Comparison of ENCODE assay signal across 18 cellular contexts in the genomic region with DNA sequence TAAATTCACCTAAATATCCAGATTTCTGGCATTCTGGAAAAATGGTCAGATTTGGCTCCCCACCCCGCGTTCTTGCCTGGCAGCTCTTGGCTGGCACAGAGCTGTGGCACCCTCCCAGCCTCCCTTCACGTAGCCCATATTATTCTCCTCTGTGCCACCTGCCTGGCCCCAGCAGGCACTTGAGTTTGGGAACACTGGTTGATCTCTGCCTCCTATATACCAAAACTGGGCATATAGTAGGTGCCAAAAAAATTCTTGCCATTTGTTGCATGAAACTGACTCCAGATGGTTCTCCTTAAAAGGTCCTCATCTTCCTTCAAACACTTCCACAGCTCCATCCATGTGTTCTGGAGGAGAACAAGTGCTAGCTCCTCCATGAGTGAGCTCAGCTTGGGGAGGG.
"Had no signal": no experiment of that assay in that cellular context is flagged by ENCODE, and none has a peak within 500 bp of the region (broad histone marks: within the 10 kb centered on the region; RNA-seq: fewer than 3 reads in every experiment).

No MANE protein-coding gene starts in this region.

- ATAC-seq: foreskin keratinocyte; gastroesophageal sphincter; heart left ventricle; left cardiac atrium; left lung; left ventricle myocardium superior; lower lobe of right lung; mucosa of descending colon; naive thymus-derived CD8-positive, alpha-beta T cell had no signal

- H3K4me3 Mint-ChIP-seq: immature natural killer cell; mesothelial cell of epicardium; naive B cell; naive thymus-derived CD8-positive, alpha-beta T cell had no signal

- H3K27me3 Mint-ChIP-seq: naive thymus-derived CD8-positive, alpha-beta T cell had no signal

- H3K4me1 Mint-ChIP-seq: immature natural killer cell, naive B cell had no signal

- H3K9me3 ChIP-seq: esophagus muscularis mucosa, gastroesophageal sphincter, heart left ventricle, left lung, lower lobe of right lung, mucosa of descending colon had no signal

- H3K36me3 Mint-ChIP-seq: immature natural killer cell; mesothelial cell of epicardium; naive B cell; naive thymus-derived CD8-positive, alpha-beta T cell had no signal

- H3K27ac Mint-ChIP-seq: immature natural killer cell; mesothelial cell of epicardium; naive B cell; naive thymus-derived CD8-positive, alpha-beta T cell had no signal

- DNase-seq: dermis blood vessel endothelial cell; effector CD4-positive, alpha-beta T cell; effector memory CD4-positive, alpha-beta T cell; foreskin keratinocyte; heart left ventricle; hypothalamus; immature natural killer cell; left cardiac atrium; left lung; left ventricle myocardium superior; lower lobe of right lung; mesenchymal stem cell; mucosa of descending colon; naive B cell; naive thymus-derived CD8-positive, alpha-beta T cell had no signal
